ENCODE assay signal across 15 cellular contexts in genomic region chr1:156241926-156242325, GRCh38. TPM values are rescaled to one million over a fixed set of nuclear protein-coding genes. Genes with fewer than 3 reads are reported as not detected.
DNase-seq lines count a peak whose midpoint lies in the region; TF ChIP-seq lines count a peak whose summit lies in the region.
"Had no signal": no experiment of that assay in that cellular context is flagged by ENCODE, and none has a peak within 500 bp of the region (broad histone marks: within the 10 kb centered on the region; RNA-seq: fewer than 3 reads in every experiment).

Gene BGLAP (plus strand): TSS chr1:156242184. CDS start chr1:156242232, 48 bp downstream.

- H3K36me3 ChIP-seq in GM23248 (ENCODE audit: low read depth) (no peaks in the 10 kb centered on the region), mammary epithelial cell (ENCODE audit: insufficient read depth, low read length) (peaks cover 4% of the 10 kb centered on the region), osteoblast (ENCODE audit: insufficient read depth, low read length) (peaks cover 3% of the 10 kb centered on the region)

- no peak for DNase-seq in GM23248
- peak; percentile 35 for DNase-seq in NB4 (ENCODE audit: low read depth)
- no peak for DNase-seq in mammary epithelial cell
- DNase-seq in osteoblast (ENCODE audit: insufficient read length, low spot score, missing footprints), result peak; percentile 76
- no peak for DNase-seq in stimulated activated naive CD4-positive, alpha-beta T cell treated with Interleukin-2 at 50 U/mL for 16 hours (lab: John Stamatoyannopoulos, UW)
- no peak for DNase-seq in NCI-H1048 (lab: John Stamatoyannopoulos, UW)
- no peak for DNase-seq in ureter (ENCODE audit: low spot score)
- DNase-seq: activated B cell treated with CpG ODN at 0.5 μM for 24 hours; activated CD8-positive, alpha-beta memory T cell treated with anti-CD3 and anti-CD28 coated beads, Interleukin-2, amount 10 ng/mL, durations not matched to agents 7 days and 5 days; effector CD4-positive, alpha-beta T cell; left cardiac atrium; NCI-H187; T-cell had no signal

- H3K9me2 ChIP-seq in GM23248 (ENCODE audit: insufficient read depth), result no peaks in the 10 kb centered on the region

- H3K4me3 ChIP-seq in GM23248 (no peak within 1 kb of the TSS), NB4 (ENCODE audit: low read depth, low read length) (no peak within 1 kb of the TSS), mammary epithelial cell (replicated peaks in 1 of 3; ENCODE audit: insufficient read depth in 1 of 3, low read depth in 2 of 3, low read length in 3 of 3) (no peak within 1 kb of the TSS), osteoblast (ENCODE audit: insufficient read depth, low read length) (peak within 1 kb of the TSS; percentile 23)
- H3K4me3 ChIP-seq: prostate gland had no signal

- WGBS in GM23248 (ENCODE audit: low coverage in 1 of 2, low lambda C conversion rate in 2 of 2, missing lambda C conversion rate in 2 of 2), 2 experiments, result 80 to 94% methylated on average over 12 to 13 of the region's 14 CpGs
- 92% methylated on average over 6 of the region's 14 CpGs for WGBS in mammary epithelial cell (ENCODE audit: low coverage, missing lambda C conversion rate)

- no peak within 1 kb of the TSS for H3K4me2 ChIP-seq in GM23248 (ENCODE audit: unreplicated experiment)
- peak within 1 kb of the TSS; percentile 15 for H3K4me2 ChIP-seq in mammary epithelial cell (ENCODE audit: insufficient read depth, low read depth, low read length)
- H3K4me2 ChIP-seq in osteoblast (ENCODE audit: insufficient read depth, low read length), result peak within 1 kb of the TSS; percentile 52

- H2AFZ ChIP-seq in GM23248, result no peak within 1 kb of the TSS
- no peak within 1 kb of the TSS for H2AFZ ChIP-seq in mammary epithelial cell (ENCODE audit: low read depth, low read length)
- no peak within 1 kb of the TSS for H2AFZ ChIP-seq in osteoblast (ENCODE audit: low read length)

- H3K9ac ChIP-seq in GM23248, result peak within 1 kb of the TSS; percentile 16; the same call in 1 of the 2 replicates
- H3K9ac ChIP-seq in mammary epithelial cell (ENCODE audit: insufficient read depth, low read length), result no peak within 1 kb of the TSS

- H4K20me1 ChIP-seq in GM23248 (ENCODE audit: insufficient read depth), result no peaks in the 10 kb centered on the region
- no peaks in the 10 kb centered on the region for H4K20me1 ChIP-seq in mammary epithelial cell (ENCODE audit: insufficient read depth, low read length)
- no peaks in the 10 kb centered on the region for H4K20me1 ChIP-seq in osteoblast (ENCODE audit: insufficient read depth, low read length)

- in situ Hi-C loops in GM23248 (cut with MboI) (no loop called here), mammary epithelial cell (cut with MboI; ENCODE audit: low sequenced_read_pairs in 2 of 2) (no loop called here)

- TF ChIP-seq CTCF in NB4 (IDR thresholded peaks at IDR 0.05; ENCODE audit: low read depth, low read length), result no peak
- TF ChIP-seq CTCF in mammary epithelial cell (conservative IDR thresholded peaks at IDR 0.05 in 1 of 2, IDR thresholded peaks at IDR 0.05 in 1 of 2; ENCODE audit: extremely low read depth in 1 of 2, insufficient read depth in 1 of 2, low read depth in 1 of 2, low read length in 2 of 2), result no peak
- TF ChIP-seq CTCF in osteoblast (IDR thresholded peaks at IDR 0.05; ENCODE audit: extremely low read depth, low read depth, low read length), result no peak

- dilution Hi-C loops in mammary epithelial cell (cut with HindIII; ENCODE audit: low sequenced_read_pairs), result no loop called here

- peaks cover 7% of the 10 kb centered on the region for H3K4me1 ChIP-seq in GM23248 (ENCODE audit: insufficient read depth)
- peaks cover 19% of the 10 kb centered on the region for H3K4me1 ChIP-seq in mammary epithelial cell (ENCODE audit: insufficient read depth, low read length)
- H3K4me1 ChIP-seq in osteoblast (ENCODE audit: insufficient read depth, low read length), result peaks cover 27% of the 10 kb centered on the region
- H3K4me1 ChIP-seq: prostate gland had no signal

- H3F3A ChIP-seq in GM23248 (ENCODE audit: insufficient read depth), result no peaks in the 10 kb centered on the region

- TF ChIP-seq POLR2A in NB4 (IDR thresholded peaks at IDR 0.05; ENCODE audit: extremely low read depth, insufficient read length), result no peak

- H3K27me3 ChIP-seq in GM23248 (replicated peaks; ENCODE audit: insufficient read depth) (no peaks in the 10 kb centered on the region), mammary epithelial cell (ENCODE audit: insufficient read depth, low read length) (no peaks in the 10 kb centered on the region), osteoblast (ENCODE audit: insufficient read depth, low read length) (peaks cover 19% of the 10 kb centered on the region)
- H3K27me3 ChIP-seq: BE2C had no signal

- H3K27ac ChIP-seq in GM23248 (no peak within 1 kb of the TSS), mammary epithelial cell (ENCODE audit: insufficient read depth, low read depth, low read length) (no peak within 1 kb of the TSS), osteoblast (ENCODE audit: low read depth, low read length) (peak within 1 kb of the TSS; percentile 49)
- H3K27ac ChIP-seq: prostate gland had no signal

- no TSS peak for BruUV-seq in mammary epithelial cell (replicated peaks; lab: Mats Ljungman, UMichigan)

- no peaks in the 10 kb centered on the region for H3K79me2 ChIP-seq in GM23248 (ENCODE audit: insufficient read depth)
- H3K79me2 ChIP-seq in mammary epithelial cell (ENCODE audit: insufficient read depth, low read length), result no peaks in the 10 kb centered on the region
- no peaks in the 10 kb centered on the region for H3K79me2 ChIP-seq in osteoblast (ENCODE audit: insufficient read depth, low read length)

- H3K9me3 ChIP-seq in GM23248 (ENCODE audit: low read depth), result no peaks in the 10 kb centered on the region
- H3K9me3 ChIP-seq in mammary epithelial cell (replicated peaks; ENCODE audit: insufficient read depth, low read length), result no peaks in the 10 kb centered on the region
- H3K9me3 ChIP-seq in osteoblast (ENCODE audit: low read depth, low read length), result no peaks in the 10 kb centered on the region
- H3K9me3 ChIP-seq: BE2C, prostate gland had no signal

- intact Hi-C loops in mammary epithelial cell (cut with micrococcal nuclease), result no loop called here

- CTCF ChIA-PET in mammary epithelial cell (lab: Charles Lee; ENCODE audit: low non-redundant PET), result no interaction called here

RNA-seq across cellular contexts. Expression of gene BGLAP, which starts in this region (rescaled TPM):
- not detected in 2 replicates for total RNA-seq in GM23248 (2014; rRNA removed; shearing (Covaris generic))
- 0.25 and 0.54 TPM in 2 replicates for polyA plus RNA-seq in GM23248 (2016; fragmentation: Nextera tagmentation; extraction: Ambion mirVana)
- total RNA-seq in mammary epithelial cell, result not detected
- polyA plus RNA-seq in mammary epithelial cell, result 0.29 TPM
- not detected for polyA minus RNA-seq in mammary epithelial cell
- 1.5 and 2.2 TPM in 2 replicates for total RNA-seq in osteoblast
- total RNA-seq in ureter, result 2.2 TPM

Comparison
In these comparisons a context has a peak if more than half of its experiments do, and no peak if none do; other contexts are left out.
1. DNase-seq: peak in NB4 (single experiment) and osteoblast (single experiment); none in GM23248 (single experiment), mammary epithelial cell (single experiment), stimulated activated naive CD4-positive, alpha-beta T cell treated with Interleukin-2 at 50 U/mL for 16 hours (single experiment), NCI-H1048 (single experiment) and ureter (single experiment).